In the genomic region with DNA sequence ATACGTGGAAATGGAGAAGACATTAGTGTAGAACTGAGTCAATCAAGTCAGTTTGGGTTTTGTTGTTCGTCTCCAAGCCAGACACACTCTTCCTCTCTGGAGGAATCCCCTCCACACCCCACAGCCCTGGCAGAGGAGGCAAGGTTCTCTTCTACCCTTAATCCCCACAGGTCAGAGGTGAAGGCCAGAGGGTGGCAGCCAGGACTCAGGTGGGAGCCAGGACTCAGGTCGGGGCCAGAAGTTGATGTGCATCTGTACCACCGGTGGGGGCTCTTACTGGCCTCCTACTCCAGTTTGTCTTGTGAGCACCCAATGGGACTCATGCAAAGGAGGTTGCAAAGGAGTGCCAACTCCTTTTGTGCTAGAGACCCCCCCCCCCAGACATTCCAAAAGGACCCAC, we compare ENCODE assay signal across 26 cellular contexts.
A peak's percentile ranks its signal among the peaks of the same experiment; 100 is the strongest.
DNase-seq lines count a peak whose midpoint lies in the region; FAIRE-seq and TF ChIP-seq lines count a peak whose summit lies in the region.
"Had no signal": no experiment of that assay in that cellular context is flagged by ENCODE, and none has a peak within 500 bp of the region (broad histone marks: within the 10 kb centered on the region; RNA-seq: fewer than 3 reads in every experiment).

No MANE protein-coding gene starts in this region.

- no peak overlapping the region for H3K4me2 ChIP-seq in mesendoderm (ENCODE audit: low read length)
- H3K4me2 ChIP-seq: BLaER1 had no signal

- intact Hi-C loops in posterior vena cava (cut with DNase I), result no loop called here

- no peak overlapping the region for H3K4me3 ChIP-seq in mesendoderm (ENCODE audit: low read length)
- H3K4me3 ChIP-seq: BLaER1 had no signal

- no peak overlapping the region for H3K27ac ChIP-seq in mesendoderm (ENCODE audit: low read depth, low read length)
- H3K27ac ChIP-seq: BLaER1 had no signal

- no CpG with 5 or more reads among the region's 4 CpGs for WGBS in mesendoderm (ENCODE audit: extremely low coverage, insufficient coverage, low lambda C conversion rate)

- H2AK5ac ChIP-seq in mesendoderm (ENCODE audit: low read length), result no peak overlapping the region

- H3K4me1 Mint-ChIP-seq in endothelial cell (ENCODE audit: unreplicated experiment), result peaks cover 27% of the 10 kb centered on the region
- no peaks in the 10 kb centered on the region for H3K4me1 Mint-ChIP-seq in immature natural killer cell
- H3K4me1 Mint-ChIP-seq: CD14-positive monocyte; CD4-positive, alpha-beta memory T cell; CD4-positive, CD25-positive, alpha-beta regulatory T cell; CD8-positive, alpha-beta memory T cell had no signal

- no peak for FAIRE-seq in urothelium cell line (lab: Jason Lieb, UNC)
- FAIRE-seq: A204.1, GM12891, GM19239 had no signal

- H3K27me3 Mint-ChIP-seq in endothelial cell (ENCODE audit: unreplicated experiment), result peaks cover 2% of the 10 kb centered on the region
- peaks cover under 1 to 5% (median 3%) of the 10 kb centered on the region in 3 donors for H3K27me3 Mint-ChIP-seq in immature natural killer cell (ENCODE audit: low read depth in 3 of 3)

- H3K23ac ChIP-seq in mesendoderm (ENCODE audit: low read length), result no peak overlapping the region

- H3K56ac ChIP-seq in mesendoderm (ENCODE audit: low read length), result peak overlapping the region; percentile 58

- TF ChIP-seq CTCF in endothelial cell (IDR thresholded peaks at IDR 0.05; ENCODE audit: unreplicated experiment), result no peak

- H2BK15ac ChIP-seq in mesendoderm (replicated peaks; ENCODE audit: low read depth), result no peak overlapping the region

- H3K79me1 ChIP-seq in mesendoderm (ENCODE audit: low read length), result no peaks in the 10 kb centered on the region

- H3K36me3 ChIP-seq in mesendoderm (ENCODE audit: control insufficient read depth, insufficient read depth, low read length), result no peaks in the 10 kb centered on the region
- H3K36me3 ChIP-seq: BE2C, BLaER1 had no signal

- H3K9me3 Mint-ChIP-seq in endothelial cell (ENCODE audit: unreplicated experiment) (no peaks in the 10 kb centered on the region), immature natural killer cell (peaks cover 0 to 7% (median 0%) of the 10 kb centered on the region in 6 donors)

- peak overlapping the region; percentile 7 for H3K18ac ChIP-seq in mesendoderm (ENCODE audit: low read length)

- H4K8ac ChIP-seq in mesendoderm (ENCODE audit: low read depth, low read length), result no peak overlapping the region

- H3K79me2 ChIP-seq in mesendoderm (ENCODE audit: control insufficient read depth, insufficient read depth, low read length), result no peaks in the 10 kb centered on the region

- no peaks in the 10 kb centered on the region for H3K27me3 ChIP-seq in mesendoderm (ENCODE audit: insufficient read depth, low read length, poor library complexity)
- H3K27me3 ChIP-seq: BE2C, BLaER1 had no signal

- H3K27ac Mint-ChIP-seq in endothelial cell (ENCODE audit: unreplicated experiment) (peak overlapping the region; percentile 96), immature natural killer cell (no peak overlapping the region)
- H3K27ac Mint-ChIP-seq: CD14-positive monocyte; CD4-positive, alpha-beta memory T cell; CD4-positive, CD25-positive, alpha-beta regulatory T cell; CD8-positive, alpha-beta memory T cell had no signal

- no peak overlapping the region for H3K9ac ChIP-seq in mesendoderm (ENCODE audit: low read length)
- H3K9ac ChIP-seq: BLaER1 had no signal

- H3K4me3 Mint-ChIP-seq in endothelial cell (ENCODE audit: unreplicated experiment), result no peak overlapping the region
- H3K4me3 Mint-ChIP-seq in immature natural killer cell, result no peak overlapping the region
- H3K4me3 Mint-ChIP-seq: CD14-positive monocyte; CD4-positive, alpha-beta memory T cell; CD4-positive, CD25-positive, alpha-beta regulatory T cell; CD8-positive, alpha-beta memory T cell had no signal

- peaks cover 8% of the 10 kb centered on the region for H3K4me1 ChIP-seq in mesendoderm (ENCODE audit: control insufficient read depth, low read depth, low read length)
- H3K4me1 ChIP-seq: BE2C, BLaER1 had no signal

- DNase-seq in endothelial cell (ENCODE audit: low spot score) (no peak), mesendoderm (no peak), posterior vena cava (ENCODE audit: low spot score) (peak; percentile 57), cerebellar cortex (ENCODE audit: low spot score) (no peak), immature natural killer cell (no peak), urothelium cell line (ENCODE audit: low spot score) (no peak)
- DNase-seq: 8988T; ACHN; BE2C; C1 segment of cervical spinal cord; CD4-positive, alpha-beta memory T cell; CD4-positive, CD25-positive, alpha-beta regulatory T cell; CD8-positive, alpha-beta memory T cell; COR-L47; DMS 273 treated with DMSO at 0.1 percent for 48 hours; DMS153; DMS53; DMS79; DND-41; EL; GDM1 had no signal

- H2BK5ac ChIP-seq in mesendoderm (ENCODE audit: low read length), result peak overlapping the region; percentile 71

- H4K5ac ChIP-seq in mesendoderm (ENCODE audit: low read length), result no peak overlapping the region

- no peaks in the 10 kb centered on the region for H3K36me3 Mint-ChIP-seq in endothelial cell (ENCODE audit: low read depth, unreplicated experiment)
- no peaks in the 10 kb centered on the region for H3K36me3 Mint-ChIP-seq in immature natural killer cell
- H3K36me3 Mint-ChIP-seq: CD14-positive monocyte; CD4-positive, alpha-beta memory T cell; CD4-positive, CD25-positive, alpha-beta regulatory T cell; CD8-positive, alpha-beta memory T cell had no signal

- H2BK120ac ChIP-seq in mesendoderm (ENCODE audit: low read depth, low read length), result peak overlapping the region; percentile 5

- H3K4ac ChIP-seq in mesendoderm (ENCODE audit: low read depth, low read length), result peak overlapping the region; percentile 46
